Comparison of ENCODE assay signal across 1 cellular context in genomic region chr6:31115941-31116560, GRCh38.
TF ChIP-seq lines count a peak whose summit lies in the region.

No MANE protein-coding gene starts in this region.

TF ChIP-seq in IMR-90, 13 proteins besides CTCF, POLR2A, EP300 and RAD21:
- TF ChIP-seq NFE2L2 (IDR thresholded peaks at IDR 0.05; ENCODE audit: low read depth, low read length): no peak
- TF ChIP-seq MAFK (IDR thresholded peaks at IDR 0.05; ENCODE audit: low read depth, low read length): no peak
- TF ChIP-seq USF2 (IDR thresholded peaks at IDR 0.05; ENCODE audit: low read depth, low read length): no peak
- TF ChIP-seq RFX5 (IDR thresholded peaks at IDR 0.05; ENCODE audit: low read depth, low read length): no peak
- no peak for TF ChIP-seq CEBPB (IDR thresholded peaks at IDR 0.05; ENCODE audit: low read depth, low read length)
- no peak for TF ChIP-seq MAZ (IDR thresholded peaks at IDR 0.05; ENCODE audit: borderline replicate concordance, low read depth, low read length)
- TF ChIP-seq SMC3 (IDR thresholded peaks at IDR 0.05; ENCODE audit: low read depth, low read length): no peak
- no peak for TF ChIP-seq MXI1 (IDR thresholded peaks at IDR 0.05; ENCODE audit: borderline replicate concordance, low read depth, low read length)
- no peak for TF ChIP-seq RCOR1 (IDR thresholded peaks at IDR 0.05; ENCODE audit: insufficient replicate concordance, low read length)
- no peak for TF ChIP-seq FOS (IDR thresholded peaks at IDR 0.05; ENCODE audit: low read depth, low read length)
- TF ChIP-seq BHLHE40 (IDR thresholded peaks at IDR 0.05; ENCODE audit: low read depth, low read length): no peak
- no peak for TF ChIP-seq CHD1 (IDR thresholded peaks at IDR 0.05; ENCODE audit: low read depth, low read length)
- no peak for TF ChIP-seq ELK1 (IDR thresholded peaks at IDR 0.05; ENCODE audit: borderline replicate concordance, low read depth, low read length)
